In the genomic region with DNA sequence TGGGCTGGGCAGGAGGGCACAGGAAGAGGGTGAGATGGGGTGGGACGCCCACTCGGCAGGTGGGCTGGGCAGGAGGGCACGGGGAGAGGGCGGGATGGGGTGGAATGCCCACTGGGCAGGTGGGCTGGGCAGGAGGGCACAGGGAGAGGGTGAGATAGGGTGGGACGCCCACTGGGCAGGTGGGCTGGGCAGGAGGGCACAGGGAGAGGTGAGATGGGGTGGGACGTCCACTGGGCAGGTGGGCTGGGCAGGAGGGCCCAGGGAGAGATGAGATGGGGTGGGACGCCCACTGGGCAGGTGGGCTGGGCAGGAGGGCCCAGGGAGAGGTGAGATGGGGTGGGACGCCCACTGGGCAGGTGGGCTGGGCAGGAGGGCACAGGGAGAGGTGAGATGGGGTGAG, we compare ENCODE assay signal across 1 cellular context. TPM values are rescaled to one million over a fixed set of nuclear protein-coding genes. Genes with fewer than 3 reads are reported as not detected.
"Had no signal": no experiment of that assay in that cellular context is flagged by ENCODE, and none has a peak within 500 bp of the region (broad histone marks: within the 10 kb centered on the region; RNA-seq: fewer than 3 reads in every experiment).

No MANE protein-coding gene starts in this region.

RNA-seq across cellular contexts. Expression of a gene that starts 4.7 kb away (rescaled TPM):
- total RNA-seq: H7 had no signal
